ENCODE assay signal across 8 cellular contexts in the genomic region with DNA sequence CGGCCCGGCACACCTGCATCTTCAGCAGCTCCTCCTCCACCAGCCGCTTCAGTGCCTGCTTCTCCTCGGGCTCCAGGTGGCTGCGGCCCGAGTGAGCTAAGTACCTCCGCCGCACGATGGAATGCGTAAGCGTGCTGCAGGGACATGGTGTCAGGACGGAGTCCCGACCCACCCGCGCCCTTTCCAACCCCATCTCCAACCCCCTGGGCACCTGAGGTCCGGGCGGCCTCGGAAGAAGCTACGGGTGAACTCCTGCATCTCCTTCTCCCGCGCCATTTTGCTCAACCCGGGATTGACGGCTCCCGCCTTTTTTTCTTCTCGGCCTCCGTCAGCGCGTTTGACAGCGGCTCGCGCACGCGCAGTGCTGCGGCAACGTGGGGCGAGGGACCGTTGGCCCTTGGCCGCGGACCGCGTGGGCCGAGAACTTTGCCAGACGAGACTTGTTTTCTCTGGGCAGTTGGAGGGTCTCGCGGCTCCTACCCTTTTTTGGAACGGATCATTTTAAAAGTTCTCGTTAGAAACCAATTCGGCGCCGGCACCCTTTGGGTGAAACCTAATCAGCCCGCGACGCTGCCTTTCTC. TPM values are rescaled to one million over a fixed set of nuclear protein-coding genes. Genes with fewer than 3 reads are reported as not detected.
DNase-seq lines count a peak whose midpoint lies in the region; ATAC-seq lines count a peak whose summit lies in the region.

TSS of gene HIRIP3 (minus strand) at position 288 of the 581 bp plus-strand sequence. CDS start at position 276, 12 bp downstream.

- peak; percentile 34 for ATAC-seq in GM19468 (IDR thresholded peaks at IDR 0.05; ENCODE audit: extremely low read depth, unreplicated experiment)

- WGBS in mesendoderm (ENCODE audit: extremely low coverage, insufficient coverage, low lambda C conversion rate) = no CpG with 5 or more reads among the region's 53 CpGs

- H3K4me2 ChIP-seq in mesendoderm (ENCODE audit: low read length) = peak within 1 kb of the TSS; percentile 99

- peak within 1 kb of the TSS; percentile 96 for H3K4me3 ChIP-seq in effector memory CD4-positive, alpha-beta T cell (ENCODE audit: insufficient read depth, low read depth, low read length, poor library complexity, severe bottlenecking)
- H3K4me3 ChIP-seq in mesendoderm (ENCODE audit: low read length) = peak within 1 kb of the TSS; percentile 95

- peaks cover 40% of the 10 kb centered on the region for H3K36me3 ChIP-seq in effector memory CD4-positive, alpha-beta T cell (ENCODE audit: control insufficient read depth, insufficient read depth, low read length)
- peaks cover 4% of the 10 kb centered on the region for H3K36me3 ChIP-seq in mesendoderm (ENCODE audit: control insufficient read depth, insufficient read depth, low read length)

- H4K8ac ChIP-seq in mesendoderm (ENCODE audit: low read depth, low read length) = no peak within 1 kb of the TSS

- DNase-seq in COLO668 (lab: John Stamatoyannopoulos, UW; ENCODE audit: unreplicated experiment) (peak; percentile 92), HT1080 (ENCODE audit: low read depth) (peak; percentile 71), NOMO-1 (lab: John Stamatoyannopoulos, UW; ENCODE audit: unreplicated experiment in 2 of 2) (peak; percentile 82 to 90), mesendoderm (peak; percentile 91)
- DNase-seq in activated CD8-positive, alpha-beta memory T cell treated with anti-CD3 and anti-CD28 coated beads for 4 hours (ENCODE audit: low read depth in 2 of 2) = peak; percentile 71 to 74
- DNase-seq in effector memory CD4-positive, alpha-beta T cell = peak; percentile 74 to 84 (median 78)
- peak; percentile 68 for DNase-seq in stimulated activated CD8-positive, alpha-beta memory T cell treated with anti-CD3 and anti-CD28 coated beads, Interleukin-15, amount 100 ng/mL, for 1 hour (ENCODE audit: low read depth)

- no peak within 1 kb of the TSS for H2BK120ac ChIP-seq in mesendoderm (ENCODE audit: low read depth, low read length)

- no peak within 1 kb of the TSS for H4K5ac ChIP-seq in mesendoderm (ENCODE audit: low read length)

- H3K18ac ChIP-seq in mesendoderm (ENCODE audit: low read length) = peak within 1 kb of the TSS; percentile 62

- H3K27ac ChIP-seq in effector memory CD4-positive, alpha-beta T cell (ENCODE audit: insufficient read depth, low read length, poor library complexity, severe bottlenecking) = peak within 1 kb of the TSS; percentile 99
- peak within 1 kb of the TSS; percentile 39 for H3K27ac ChIP-seq in mesendoderm (ENCODE audit: low read depth, low read length)

- peak within 1 kb of the TSS; percentile 95 for H2BK5ac ChIP-seq in mesendoderm (ENCODE audit: low read length)

- H3K79me1 ChIP-seq in mesendoderm (ENCODE audit: low read length) = peaks cover 5% of the 10 kb centered on the region

- H2BK15ac ChIP-seq in mesendoderm (replicated peaks; ENCODE audit: low read depth) = no peak within 1 kb of the TSS

- H3K79me2 ChIP-seq in mesendoderm (ENCODE audit: control insufficient read depth, insufficient read depth, low read length) = peaks cover 3% of the 10 kb centered on the region

- peak within 1 kb of the TSS; percentile 89 for H3K4ac ChIP-seq in mesendoderm (ENCODE audit: low read depth, low read length)

- H3K23ac ChIP-seq in mesendoderm (ENCODE audit: low read length) = peak within 1 kb of the TSS; percentile 1

- H3K27me3 ChIP-seq in effector memory CD4-positive, alpha-beta T cell (replicated peaks; ENCODE audit: control insufficient read depth, insufficient read depth, low read length, poor library complexity, severe bottlenecking) = no peaks in the 10 kb centered on the region
- H3K27me3 ChIP-seq in mesendoderm (ENCODE audit: insufficient read depth, low read length, poor library complexity) = no peaks in the 10 kb centered on the region

- peak within 1 kb of the TSS; percentile 99 for H3K9ac ChIP-seq in mesendoderm (ENCODE audit: low read length)

- no peak within 1 kb of the TSS for H2AK5ac ChIP-seq in mesendoderm (ENCODE audit: low read length)

- H3K4me1 ChIP-seq in effector memory CD4-positive, alpha-beta T cell (ENCODE audit: control insufficient read depth, insufficient read depth, low read length, poor library complexity, severe bottlenecking) = peaks cover 17% of the 10 kb centered on the region
- peaks cover 2% of the 10 kb centered on the region for H3K4me1 ChIP-seq in mesendoderm (ENCODE audit: control insufficient read depth, low read depth, low read length)

- H3K56ac ChIP-seq in mesendoderm (ENCODE audit: low read length) = peak within 1 kb of the TSS; percentile 99

- H3K9me3 ChIP-seq in effector memory CD4-positive, alpha-beta T cell (ENCODE audit: control insufficient read depth, low read length) = no peaks in the 10 kb centered on the region

RNA-seq across cellular contexts. Expression of gene HIRIP3, which starts in this region (rescaled TPM):
- total RNA-seq in HT1080 (2014; rRNA removed; shearing (Covaris generic)) = 24.3 and 33.8 TPM in 2 replicates
- polyA plus RNA-seq in HT1080 (2015; cell fraction: cytosol; rRNA removed) = 13.1 and 15.7 TPM in 2 replicates
- polyA plus RNA-seq in HT1080 (2015; cell fraction: nucleus; rRNA removed) = 10.6 and 12.3 TPM in 2 replicates
- 13.5 TPM for polyA plus RNA-seq in mesendoderm (2013, experiment 1 of 2)
- 14.8 TPM for polyA plus RNA-seq in mesendoderm (2013, experiment 2 of 2)

Comparison
In these comparisons a context has a peak if more than half of its experiments do, and no peak if none do; other contexts are left out.
1. Peak in every context shown above with its lines: DNase-seq, ATAC-seq, H3K4me3 ChIP-seq and H3K27ac ChIP-seq.